29 cellular contexts compared by ENCODE assay signal in genomic region chr4:107832275-107832807, GRCh38.
"Had no signal": no experiment of that assay in that cellular context is flagged by ENCODE, and none has a peak within 500 bp of the region (broad histone marks: within the 10 kb centered on the region; RNA-seq: fewer than 3 reads in every experiment).

No MANE protein-coding gene starts in this region.

- ATAC-seq: esophagus mucosa; foreskin keratinocyte; gastroesophageal sphincter; heart left ventricle; left cardiac atrium; natural killer cell treated with Interleukin-12 subunit alpha and Interleukin-12 subunit beta and Interleukin-15 and Interleukin-18, amount 100 ng/mL, for 72 hours; sciatic nerve; stimulated activated effector memory CD8-positive, alpha-beta T cell treated with anti-CD3 and anti-CD28 coated beads, Interleukin-12 subunit alpha, Interleukin-12 subunit beta, amount 100 ng/mL, for 72 hours; stimulated activated naive CD8-positive, alpha-beta T cell treated with anti-CD3 and anti-CD28 coated beads, Interleukin-15, Interleukin-2, amounts not matched to agents 100 U/mL and 50 U/mL, for 24 hours had no signal

- H3K36me3 ChIP-seq: colonic mucosa, gastroesophageal sphincter, heart left ventricle, left ventricle myocardium inferior, neutrophil, right atrium auricular region, tibial artery, uterus had no signal

- H3K9me3 ChIP-seq: colonic mucosa, gastroesophageal sphincter, left ventricle myocardium inferior, mucosa of descending colon, neutrophil, right atrium auricular region, testis, tibial artery, uterus had no signal

- H3K4me3 ChIP-seq: colonic mucosa, gastroesophageal sphincter, heart left ventricle, hepatocyte, left ventricle myocardium inferior, mucosa of descending colon, right atrium auricular region, smooth muscle cell, testis, tibial artery, uterus had no signal

- DNase-seq: colonic mucosa; effector CD8-positive, alpha-beta T cell; endodermal cell; foreskin keratinocyte; heart left ventricle; left cardiac atrium; left ventricle myocardium inferior; mesenchymal stem cell; mucosa of descending colon; naive B cell; stimulated activated CD4-positive, alpha-beta T cell treated with anti-CD3 and anti-CD28 coated beads, Interleukin-12 subunit alpha, Interleukin-12 subunit beta, amount 100 ng/mL, for 4 hours; stimulated activated CD4-positive, alpha-beta T cell treated with anti-CD3 and anti-CD28 coated beads, Interleukin-1b, Interleukin-23, amount 100 ng/mL, for 48 hours; stimulated activated CD4-positive, alpha-beta T cell treated with anti-CD3 and anti-CD28 coated beads, Interleukin-4, amount 100 ng/mL, for 1 hour; stimulated activated naive CD8-positive, alpha-beta T cell treated with anti-CD3 and anti-CD28 coated beads, Interleukin-15, Interleukin-2, amounts not matched to agents 100 U/mL and 50 U/mL, for 24 hours; substantia nigra; testis; tibial artery; uterus had no signal

- H3K27me3 ChIP-seq: colonic mucosa, foreskin keratinocyte, gastroesophageal sphincter, heart left ventricle, hepatocyte, neutrophil, right atrium auricular region, testis, tibial artery, uterus had no signal

- H3K4me1 ChIP-seq: colonic mucosa, parathyroid adenoma, testis, uterus had no signal

- H3K27ac ChIP-seq: colonic mucosa, epithelial cell of prostate, foreskin keratinocyte, heart left ventricle, hepatocyte, left ventricle myocardium inferior, neutrophil, parathyroid adenoma, right atrium auricular region, testis, tibial artery, uterus had no signal
